In the genomic region with DNA sequence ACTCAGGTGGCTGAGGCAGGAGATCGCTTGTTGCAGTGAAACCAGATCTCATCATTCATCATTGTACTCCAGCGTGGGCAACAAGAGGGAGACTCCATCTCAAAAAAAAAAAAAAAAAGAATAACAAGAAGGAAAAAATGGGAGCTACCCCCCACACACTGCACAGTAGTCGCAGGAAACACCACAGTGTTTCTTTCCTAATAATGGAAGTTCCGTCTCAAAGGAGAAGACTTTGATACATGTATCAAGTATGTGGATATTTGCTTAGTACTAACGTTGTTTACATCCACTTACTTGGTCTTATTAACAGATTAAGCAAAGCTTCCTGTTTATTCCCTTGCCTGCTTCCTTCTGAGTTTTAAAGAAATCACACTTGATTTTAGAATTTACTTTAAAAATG, we compare ENCODE assay signal across 15 cellular contexts.
"Had no signal": no experiment of that assay in that cellular context is flagged by ENCODE, and none has a peak within 500 bp of the region (broad histone marks: within the 10 kb centered on the region; RNA-seq: fewer than 3 reads in every experiment).

No MANE protein-coding gene starts in this region.

- H3K27me3 Mint-ChIP-seq: progenitor cell of endocrine pancreas had no signal

- DNase-seq: activated CD4-positive, CD25-positive, alpha-beta regulatory T cell treated with anti-CD3 and anti-CD28 coated beads, Interleukin-2, amount 50 U/mL, for 72 hours; activated naive CD4-positive, alpha-beta T cell treated with anti-CD3 and anti-CD28 coated beads for 36 hours; activated T-cell treated with anti-CD3 and anti-CD28 coated beads for 4 hours; esophagus squamous epithelium; glutamatergic neuron; kidney glomerular epithelial cell; nephron progenitor cell; occipital lobe; stimulated activated CD4-positive, alpha-beta T cell treated with anti-CD3 and anti-CD28 coated beads, Interleukin-15, amount 100 ng/mL, for 24 hours; stimulated activated CD4-positive, alpha-beta T cell treated with anti-CD3 and anti-CD28 coated beads, Interleukin-4, amount 100 ng/mL, for 1 hour; stimulated activated naive CD4-positive, alpha-beta T cell; tibial artery; uterus had no signal

- H3K9me3 Mint-ChIP-seq: activated naive CD4-positive, alpha-beta T cell treated with anti-CD3 and anti-CD28 coated beads for 36 hours had no signal

- H3K9me3 ChIP-seq: esophagus squamous epithelium, right atrium auricular region, tibial artery, uterus had no signal

- H3K4me3 Mint-ChIP-seq: activated naive CD4-positive, alpha-beta T cell treated with anti-CD3 and anti-CD28 coated beads for 36 hours; nephron progenitor cell had no signal

- H3K27ac Mint-ChIP-seq: activated naive CD4-positive, alpha-beta T cell treated with anti-CD3 and anti-CD28 coated beads for 36 hours; progenitor cell of endocrine pancreas had no signal
